10 cellular contexts compared by ENCODE assay signal in genomic region chr12:113333111-113333750, GRCh38. TPM values are rescaled to one million over a fixed set of nuclear protein-coding genes. Genes with fewer than 3 reads are reported as not detected.
DNase-seq lines count a peak whose midpoint lies in the region; ATAC-seq and TF ChIP-seq lines count a peak whose summit lies in the region.
"Had no signal": no experiment of that assay in that cellular context is flagged by ENCODE, and none has a peak within 500 bp of the region (broad histone marks: within the 10 kb centered on the region; RNA-seq: fewer than 3 reads in every experiment).

No MANE protein-coding gene starts in this region.

- no peaks in the 10 kb centered on the region for H3K9me3 ChIP-seq in RWPE2 (ENCODE audit: severe bottlenecking)
- no peaks in the 10 kb centered on the region for H3K9me3 ChIP-seq in esophagus squamous epithelium
- H3K9me3 ChIP-seq in stomach smooth muscle (ENCODE audit: control insufficient read depth in 2 of 2, low read length in 2 of 2): no peaks in the 10 kb centered on the region
- H3K9me3 ChIP-seq: left lung had no signal

- H3K36me3 ChIP-seq in RWPE2 (ENCODE audit: low read depth) (peaks cover 30% of the 10 kb centered on the region), esophagus squamous epithelium (peaks cover 0 to 50% (median 5%) of the 10 kb centered on the region in 3 donors), stomach smooth muscle (ENCODE audit: control insufficient read depth in 2 of 2, insufficient read depth in 2 of 2, low read length in 2 of 2) (peaks cover 0 to 11% of the 10 kb centered on the region in 2 donors)

- TF ChIP-seq POLR2A in esophagus squamous epithelium (IDR thresholded peaks at IDR 0.05): no peak

- no peak for ATAC-seq in activated CD8-positive, alpha-beta memory T cell treated with anti-CD3 and anti-CD28 coated beads, Interleukin-2, amount 10 ng/mL, durations not matched to agents 7 days and 5 days
- no peak for ATAC-seq in RWPE2 (ENCODE audit: low read depth)
- no peak for ATAC-seq in left lobe of liver
- ATAC-seq in GM18517 (IDR thresholded peaks at IDR 0.05; ENCODE audit: unreplicated experiment): no peak
- ATAC-seq: stimulated activated naive B cell treated with anti-CD40 and anti-IgM and Interleukin-4, amounts not matched to agents 10 μg/mL and 1 μg/mL and 100 μg/mL, for 72 hours had no signal

- no peak for DNase-seq in activated CD8-positive, alpha-beta memory T cell treated with anti-CD3 and anti-CD28 coated beads, Interleukin-2, amount 10 ng/mL, durations not matched to agents 7 days and 5 days
- DNase-seq in activated CD8-positive, alpha-beta memory T cell treated with anti-CD3 and anti-CD28 coated beads, Interleukin-2, amount 50 U/mL, for 4 hours: no peak
- no peak for DNase-seq in RWPE2 (ENCODE audit: low spot score)
- no peak for DNase-seq in esophagus squamous epithelium (lab: John Stamatoyannopoulos, UW)
- no peak for DNase-seq in left lobe of liver (ENCODE audit: low spot score)
- DNase-seq in activated gamma-delta T cell treated with Interleukin-2 at 50 U/mL for 16 hours: no peak
- DNase-seq: stimulated activated naive B cell treated with anti-CD40 and anti-IgM and Interleukin-4, amounts not matched to agents 10 μg/mL and 1 μg/mL and 100 μg/mL, for 72 hours had no signal

- H3K4me3 ChIP-seq in RWPE2 (ENCODE audit: severe bottlenecking) (no peak overlapping the region), esophagus squamous epithelium (peak overlapping the region; percentile 64 to 78 (median 78)), stomach smooth muscle (ENCODE audit: low read length in 2 of 2) (peak overlapping the region; percentile 6 to 47)

- H3K4me1 Mint-ChIP-seq in activated CD8-positive, alpha-beta memory T cell treated with anti-CD3 and anti-CD28 coated beads, Interleukin-2, amount 10 ng/mL, durations not matched to agents 7 days and 5 days: peaks cover 11% of the 10 kb centered on the region

- H3K27ac ChIP-seq in RWPE2 (ENCODE audit: poor library complexity, severe bottlenecking): peak overlapping the region; percentile 39
- peak overlapping the region in 3 of 4 donors; percentile 84 to 88 (median 88) for H3K27ac ChIP-seq in esophagus squamous epithelium
- no peak overlapping the region for H3K27ac ChIP-seq in stomach smooth muscle (ENCODE audit: low read length)

- 76 to 80% methylated on average over 5 to 7 of the region's 9 CpGs for WGBS in esophagus squamous epithelium, 2 donors

- TF ChIP-seq CTCF in RWPE2 (IDR thresholded peaks at IDR 0.05; ENCODE audit: poor library complexity, severe bottlenecking) (no peak), esophagus squamous epithelium (IDR thresholded peaks at IDR 0.05) (no peak)

- H3K9me3 Mint-ChIP-seq in activated CD8-positive, alpha-beta memory T cell treated with anti-CD3 and anti-CD28 coated beads, Interleukin-2, amount 10 ng/mL, durations not matched to agents 7 days and 5 days (ENCODE audit: low read depth): no peaks in the 10 kb centered on the region
- H3K9me3 Mint-ChIP-seq: stimulated activated naive B cell treated with anti-CD40 and anti-IgM and Interleukin-4, amounts not matched to agents 10 μg/mL and 1 μg/mL and 100 μg/mL, for 72 hours had no signal

- H3K4me1 ChIP-seq in RWPE2 (ENCODE audit: insufficient read depth, poor library complexity, severe bottlenecking) (peaks cover 6% of the 10 kb centered on the region), esophagus squamous epithelium (peaks cover 7 to 40% (median 18%) of the 10 kb centered on the region in 3 donors), stomach smooth muscle (ENCODE audit: control insufficient read depth, insufficient read depth, low read length) (peaks cover 20% of the 10 kb centered on the region)

- H3K27ac Mint-ChIP-seq in activated CD8-positive, alpha-beta memory T cell treated with anti-CD3 and anti-CD28 coated beads, Interleukin-2, amount 10 ng/mL, durations not matched to agents 7 days and 5 days: no peak overlapping the region

- H3K9ac ChIP-seq in stomach smooth muscle (ENCODE audit: low read length in 2 of 2): no peak overlapping the region

- no peaks in the 10 kb centered on the region for H3K27me3 ChIP-seq in RWPE2 (ENCODE audit: insufficient read depth, poor library complexity, severe bottlenecking)
- no peaks in the 10 kb centered on the region for H3K27me3 ChIP-seq in esophagus squamous epithelium
- H3K27me3 ChIP-seq in stomach smooth muscle (ENCODE audit: control insufficient read depth in 1 of 2, insufficient read depth in 2 of 2, low read length in 2 of 2): no peaks in the 10 kb centered on the region
- H3K27me3 ChIP-seq: left lung had no signal

- intact Hi-C loops in esophagus squamous epithelium (cut with DNase I): no loop called here

- peak overlapping the region; percentile 89 for H3K4me3 Mint-ChIP-seq in activated CD8-positive, alpha-beta memory T cell treated with anti-CD3 and anti-CD28 coated beads, Interleukin-2, amount 10 ng/mL, durations not matched to agents 7 days and 5 days

- CTCF ChIA-PET in activated CD8-positive, alpha-beta memory T cell treated with anti-CD3 and anti-CD28 coated beads, Interleukin-2, amount 10 ng/mL, durations not matched to agents 7 days and 5 days (lab: Charles Lee): interaction anchor here (0.6 kb wide), 1 partner anchor 158 kb away, joined by 3 read pairs; no protein-coding TSS in a partner anchor

- H3K36me3 Mint-ChIP-seq in activated CD8-positive, alpha-beta memory T cell treated with anti-CD3 and anti-CD28 coated beads, Interleukin-2, amount 10 ng/mL, durations not matched to agents 7 days and 5 days: peaks cover 12% of the 10 kb centered on the region

- H3K27me3 Mint-ChIP-seq in activated CD8-positive, alpha-beta memory T cell treated with anti-CD3 and anti-CD28 coated beads, Interleukin-2, amount 10 ng/mL, durations not matched to agents 7 days and 5 days: peaks cover 3% of the 10 kb centered on the region
- H3K27me3 Mint-ChIP-seq: stimulated activated naive B cell treated with anti-CD40 and anti-IgM and Interleukin-4, amounts not matched to agents 10 μg/mL and 1 μg/mL and 100 μg/mL, for 72 hours had no signal

RNA-seq across cellular contexts. Expression of gene SLC8B1, which starts 1.7 kb away (rescaled TPM):
- total RNA-seq in activated CD8-positive, alpha-beta memory T cell treated with anti-CD3 and anti-CD28 coated beads, Interleukin-2, amount 10 ng/mL, durations not matched to agents 7 days and 5 days: 10 to 100 TPM; 18.5 to 20.6 TPM
- total RNA-seq in esophagus squamous epithelium (10 to 100 TPM; 19.6 to 31.9 (median 28.5) TPM), left lobe of liver (23.2 TPM)

RNA-seq across cellular contexts. Expression of gene PLBD2, which starts 25.2 kb away (rescaled TPM):
- total RNA-seq in activated CD8-positive, alpha-beta memory T cell treated with anti-CD3 and anti-CD28 coated beads, Interleukin-2, amount 10 ng/mL, durations not matched to agents 7 days and 5 days: 10 to 100 TPM; 11.2 to 12.5 TPM
- total RNA-seq in esophagus squamous epithelium: 10 to 100 TPM; 14.3 to 22.0 (median 17.1) TPM
- total RNA-seq in left lobe of liver: 23.3 TPM
